12 cellular contexts compared by ENCODE assay signal in genomic region chr11:96149743-96150555, GRCh38.
DNase-seq lines count a peak whose midpoint lies in the region.
"Had no signal": no experiment of that assay in that cellular context is flagged by ENCODE, and none has a peak within 500 bp of the region (broad histone marks: within the 10 kb centered on the region; RNA-seq: fewer than 3 reads in every experiment).

No MANE protein-coding gene starts in this region.

- DNase-seq in Daoy (ENCODE audit: low read depth) (peak; percentile 77), NCI-H226 (peak; percentile 70), dedifferentiated amniotic fluid mesenchymal stem cell (ENCODE audit: extremely low spot score) (peak; percentile 86), putamen (ENCODE audit: low spot score) (peak; percentile 26), mesenteric fat pad (ENCODE audit: low spot score) (no peak), NOMO-1 (lab: John Stamatoyannopoulos, UW; ENCODE audit: unreplicated experiment in 2 of 2) (no peak)
- DNase-seq in stimulated activated naive CD4-positive, alpha-beta T cell (lab: John Stamatoyannopoulos, UW) = no peak
- DNase-seq: activated CD8-positive, alpha-beta memory T cell treated with anti-CD3 and anti-CD28 coated beads, Interleukin-2, amount 50 U/mL, for 4 hours; body of pancreas; mucosa of descending colon; NCI-H2081; retina had no signal

Comparison
In these comparisons a context has a peak if more than half of its experiments do, and no peak if none do; other contexts are left out.
1. DNase-seq: peak in Daoy (single experiment), NCI-H226 (single experiment), dedifferentiated amniotic fluid mesenchymal stem cell (single experiment) and putamen (single experiment); none in mesenteric fat pad (single experiment), stimulated activated naive CD4-positive, alpha-beta T cell (0 of 6) and NOMO-1 (0 of 2).